In genomic region chr17:18038149-18038850, GRCh38 we compare ENCODE assay signal across 8 cellular contexts. TPM values are rescaled to one million over a fixed set of nuclear protein-coding genes. Genes with fewer than 3 reads are reported as not detected.
DNase-seq lines count a peak whose midpoint lies in the region; ATAC-seq, FAIRE-seq and TF ChIP-seq lines count a peak whose summit lies in the region.

No MANE protein-coding gene starts in this region.

- H2AK5ac ChIP-seq in H9 (ENCODE audit: insufficient read length, low read length) = no peak overlapping the region

- no peaks in the 10 kb centered on the region for H3K79me1 ChIP-seq in H9 (ENCODE audit: insufficient read depth, low read depth, low read length, poor library complexity, severe bottlenecking)

- no peaks in the 10 kb centered on the region for H3K9me3 ChIP-seq in H9 (ENCODE audit: control insufficient read depth, low read depth, low read length)
- H3K9me3 ChIP-seq in mucosa of descending colon = no peaks in the 10 kb centered on the region
- no peaks in the 10 kb centered on the region for H3K9me3 ChIP-seq in upper lobe of right lung

- no peak overlapping the region for H2AFZ ChIP-seq in H9 (ENCODE audit: low read length)

- peak overlapping the region; percentile 92 to 94 for H3K4me3 ChIP-seq in cardiac fibroblast (replicated peaks in 1 of 2; ENCODE audit: low read depth in 2 of 2, low read length in 2 of 2)
- H3K4me3 ChIP-seq in mucosa of descending colon = peak overlapping the region; percentile 77
- H3K4me3 ChIP-seq in upper lobe of right lung = peak overlapping the region; percentile 94

- DNase-seq in H9 (no peak), RPMI8226 (peak; percentile 67), cardiac fibroblast (ENCODE audit: low read depth in 2 of 2) (peak in 1 of 2 donors; percentile 26), mucosa of descending colon (no peak), upper lobe of right lung (no peak), HTR-8/SVneo (ENCODE audit: insufficient read length, low spot score) (no peak), NCI-H2029 treated with DMSO at 0.1 percent for 48 hours (lab: John Stamatoyannopoulos, UW) (no peak)

- peaks cover 30 to 35% of the 10 kb centered on the region in 2 experiments for H3K4me1 Mint-ChIP-seq in H9

- intact Hi-C loops in mucosa of descending colon (cut with DNase I, micrococcal nuclease) (loop anchor here (10.0 kb wide), 2 partner anchors 53 to 363 kb away; no protein-coding TSS in a partner anchor), upper lobe of right lung (cut with DNase I) (no loop called here)

- H3K36me3 ChIP-seq in mucosa of descending colon (ENCODE audit: low read depth) = no peaks in the 10 kb centered on the region
- H3K36me3 ChIP-seq in upper lobe of right lung = no peaks in the 10 kb centered on the region

- no peaks in the 10 kb centered on the region; the same call in 1 of the 2 replicates for H3K4me1 ChIP-seq in H9 (ENCODE audit: insufficient read depth, low read length)
- peaks cover 18% of the 10 kb centered on the region for H3K4me1 ChIP-seq in mucosa of descending colon (ENCODE audit: low read depth)
- H3K4me1 ChIP-seq in upper lobe of right lung = peaks cover 29% of the 10 kb centered on the region

- no peak for TF ChIP-seq CTCF in H9 (conservative IDR thresholded peaks at IDR 0.05)
- TF ChIP-seq CTCF in cardiac fibroblast (IDR thresholded peaks at IDR 0.05; ENCODE audit: low read depth, low read length) = no peak
- no peak for TF ChIP-seq CTCF in mucosa of descending colon (IDR thresholded peaks at IDR 0.05)
- TF ChIP-seq CTCF in upper lobe of right lung (IDR thresholded peaks at IDR 0.05) = no peak

- no peak overlapping the region for H2BK20ac ChIP-seq in H9 (ENCODE audit: low read depth, low read length, poor library complexity, severe bottlenecking)

- peak overlapping the region; percentile 59 for H3K18ac ChIP-seq in H9 (ENCODE audit: insufficient read length, low read depth, low read length)

- H3K27ac ChIP-seq in H9 (ENCODE audit: insufficient read length, low read depth, low read length) = no peak overlapping the region
- peak overlapping the region; percentile 65 for H3K27ac ChIP-seq in upper lobe of right lung

- peak; percentile 0 for ATAC-seq in mucosa of descending colon
- ATAC-seq in upper lobe of right lung = no peak
- ATAC-seq in esophagus mucosa = no peak

- H3K23me2 ChIP-seq in H9 (ENCODE audit: insufficient read length, low read depth, low read length, poor library complexity, severe bottlenecking) = peaks cover 12% of the 10 kb centered on the region

- 0 out of 2 replicates have a peak overlapping the region, but pooled peaks have one; percentile 6 for H3K14ac ChIP-seq in H9 (ENCODE audit: insufficient read depth, low read length)

- no CpG with 5 or more reads among the region's 13 CpGs for WGBS in H9 (ENCODE audit: extremely low coverage, insufficient read length, low lambda C conversion rate)

- peak overlapping the region; percentile 62 for H3K9ac ChIP-seq in H9 (ENCODE audit: extremely low read depth, insufficient read length, low read length)

- H3K4me3 Mint-ChIP-seq in H9 = peak overlapping the region; percentile 86 to 97

- no peak overlapping the region for H3T11ph ChIP-seq in H9 (ENCODE audit: low read length)

- no peaks in the 10 kb centered on the region for H4K20me1 ChIP-seq in H9 (ENCODE audit: control insufficient read depth, insufficient read depth, insufficient read length)

- no peak overlapping the region for H2BK5ac ChIP-seq in H9 (ENCODE audit: insufficient read length, low read length)

- H3K27me3 Mint-ChIP-seq in H9 (ENCODE audit: low read depth) = peaks cover 4% of the 10 kb centered on the region

- no peak for FAIRE-seq in HTR-8/SVneo (lab: Jason Lieb, UNC)

- peak overlapping the region in 2 of 3 experiments; percentile 62 to 92; a peak in 3 of 7 replicates for H3K27ac Mint-ChIP-seq in H9

- H2BK120ac ChIP-seq in H9 (ENCODE audit: low read depth, low read length, poor library complexity, severe bottlenecking) = no peak overlapping the region

- no peak overlapping the region for H2BK12ac ChIP-seq in H9 (ENCODE audit: insufficient read length, low read depth, low read length)

- H3K79me2 ChIP-seq in H9 (ENCODE audit: insufficient read depth, low read length) = no peaks in the 10 kb centered on the region

- no peak overlapping the region for H3K56ac ChIP-seq in H9 (ENCODE audit: insufficient read length, low read depth, low read length)

- no peak overlapping the region for H4K5ac ChIP-seq in H9 (ENCODE audit: insufficient read length, low read depth, low read length)

- no peak overlapping the region for H3K4ac ChIP-seq in H9 (ENCODE audit: low read depth, low read length)

- peaks cover 0 to 2% (median 0%) of the 10 kb centered on the region in 3 experiments; a peak in 1 of 7 replicates for H3K36me3 Mint-ChIP-seq in H9 (ENCODE audit: insufficient read depth in 1 of 3, low read depth in 3 of 3)

- no peak overlapping the region for H3K23ac ChIP-seq in H9 (ENCODE audit: insufficient read length, low read depth, low read length)

- no peak overlapping the region for H4K91ac ChIP-seq in H9 (ENCODE audit: insufficient read length, low read depth, low read length)

- H2BK15ac ChIP-seq in H9 (ENCODE audit: low read depth, low read length) = no peak overlapping the region

- no peaks in the 10 kb centered on the region; a peak in 2 of 5 replicates for H3K9me3 Mint-ChIP-seq in H9

- peak overlapping the region; percentile 73 for H3K4me2 ChIP-seq in H9 (ENCODE audit: insufficient read depth, insufficient read length, low read length)

- H4K8ac ChIP-seq in H9 (replicated peaks; ENCODE audit: insufficient read length, low read depth, low read length) = no peak overlapping the region

- H3K27me3 ChIP-seq in H9 (ENCODE audit: insufficient read depth, low read length) = no peaks in the 10 kb centered on the region
- no peaks in the 10 kb centered on the region for H3K27me3 ChIP-seq in upper lobe of right lung

RNA-seq across cellular contexts. Expression of gene ATPAF2, which starts 0.7 kb away (rescaled TPM):
- total RNA-seq in H9 (2021) (20.2 and 21.4 TPM in 2 replicates), mucosa of descending colon (10 to 100 TPM; 26.0 to 33.9 (median 27.2) TPM), upper lobe of right lung (26.3 TPM), esophagus mucosa (24.2 TPM)

RNA-seq across cellular contexts. Expression of gene GID4, which starts 0.9 kb away (rescaled TPM):
- 11.4 and 11.9 TPM in 2 replicates for total RNA-seq in H9 (2021)
- total RNA-seq in mucosa of descending colon = 10 to 100 TPM in 1 of 3 donors, 1 to 10 TPM in 2; 5.8 to 24.4 (median 5.8) TPM
- total RNA-seq in upper lobe of right lung = 11.6 TPM
- total RNA-seq in esophagus mucosa = 8.4 TPM

RNA-seq across cellular contexts. Expression of gene DRG2, which starts 49.4 kb away (rescaled TPM):
- total RNA-seq in H9 (2021) (48.5 and 52.0 TPM in 2 replicates), mucosa of descending colon (10 to 100 TPM; 28.9 to 32.8 (median 32.6) TPM), upper lobe of right lung (35.1 TPM), esophagus mucosa (29.4 TPM)
